ENCODE assay signal across 24 cellular contexts in the genomic region with DNA sequence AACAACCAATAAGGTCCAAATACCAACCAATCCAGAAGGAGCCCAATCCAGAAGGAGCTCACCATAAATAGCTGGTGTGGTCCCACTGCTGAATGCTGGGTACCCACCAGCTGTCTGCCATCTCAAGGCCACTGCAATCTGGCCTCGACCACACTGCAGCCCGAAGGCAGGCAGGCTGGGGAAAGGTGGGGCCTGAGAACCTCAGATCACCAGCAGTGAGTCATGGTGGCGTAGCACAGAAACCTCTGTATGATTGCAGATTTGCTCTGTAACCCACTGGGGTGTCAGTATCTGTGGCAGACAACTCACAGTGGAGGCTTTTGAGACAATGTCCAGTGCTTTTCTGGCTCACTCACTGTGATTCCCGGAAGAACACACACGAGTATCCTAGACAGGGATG. TPM values are rescaled to one million over a fixed set of nuclear protein-coding genes. Genes with fewer than 3 reads are reported as not detected.
"Had no signal": no experiment of that assay in that cellular context is flagged by ENCODE, and none has a peak within 500 bp of the region (broad histone marks: within the 10 kb centered on the region; RNA-seq: fewer than 3 reads in every experiment).

No MANE protein-coding gene starts in this region.

- H3K4me1 Mint-ChIP-seq: central memory CD8-positive, alpha-beta T cell had no signal

- H3K27ac ChIP-seq: adrenal gland, lower lobe of right lung, prostate gland, right lobe of liver, spleen, transverse colon, WERI-Rb-1 had no signal

- H3K4me3 ChIP-seq: adrenal gland, lower lobe of right lung, prostate gland, right lobe of liver, spleen, transverse colon had no signal

- DNase-seq: activated CD4-positive, alpha-beta T cell treated with anti-CD3 and anti-CD28 coated beads for 48 hours; activated naive CD4-positive, alpha-beta T cell treated with anti-CD3 and anti-CD28 coated beads, Interleukin-2, amount 50 U/mL, for 16 hours; activated T-cell treated with anti-CD3 and anti-CD28 coated beads for 4 hours; adrenal gland; effector memory CD4-positive, alpha-beta T cell; hippocampal formation; left cardiac atrium; lower lobe of right lung; midbrain; naive thymus-derived CD8-positive, alpha-beta T cell; occipital lobe; right lobe of liver; spleen; stimulated activated CD4-positive, alpha-beta T cell treated with anti-CD3 and anti-CD28 coated beads, Interleukin-1b, Interleukin-23, amount 100 ng/mL, for 48 hours; stimulated activated naive CD4-positive, alpha-beta T cell; substantia nigra; T-helper 9 cell; transverse colon; WERI-Rb-1 had no signal

- ATAC-seq: left cardiac atrium; lower lobe of right lung; naive thymus-derived CD8-positive, alpha-beta T cell; right lobe of liver had no signal

- H3K27me3 ChIP-seq: right lobe of liver, transverse colon had no signal

- H3K27ac Mint-ChIP-seq: activated T-helper 2 cell treated with anti-CD3 and anti-CD28 coated beads, Interferon-gamma antibody, Interleukin-2, Interleukin-4, amounts not matched to agents 10 μg/mL and 5 μg/mL and 100 μg/mL, durations not matched to agents 14 hours and 24 hours and 36 hours had no signal

- H3K36me3 ChIP-seq: adrenal gland, lower lobe of right lung, prostate gland, right lobe of liver, spleen, transverse colon, WERI-Rb-1 had no signal

- H3K4me3 Mint-ChIP-seq: central memory CD8-positive, alpha-beta T cell; naive thymus-derived CD8-positive, alpha-beta T cell had no signal

- H3K4me1 ChIP-seq: adrenal gland, lower lobe of right lung, prostate gland, right lobe of liver, spleen, transverse colon had no signal

- H3K9me3 ChIP-seq: adrenal gland, lower lobe of right lung, prostate gland, right lobe of liver, transverse colon had no signal

- H3K9me3 Mint-ChIP-seq: central memory CD8-positive, alpha-beta T cell had no signal

RNA-seq across cellular contexts. Expression of gene CALB2, which starts 54.6 kb away (rescaled TPM):
- total RNA-seq: activated CD8-positive, alpha-beta memory T cell treated with anti-CD3 and anti-CD28 coated beads for 36 hours; activated T-helper 2 cell treated with anti-CD3 and anti-CD28 coated beads, Interferon-gamma antibody, Interleukin-2, Interleukin-4, amounts not matched to agents 10 μg/mL and 5 μg/mL and 100 μg/mL, durations not matched to agents 14 hours and 24 hours and 36 hours; glomerular endothelial cell; naive thymus-derived CD8-positive, alpha-beta T cell; right lobe of liver; spleen had no signal
